ENCODE assay signal across 7 cellular contexts in the genomic region with DNA sequence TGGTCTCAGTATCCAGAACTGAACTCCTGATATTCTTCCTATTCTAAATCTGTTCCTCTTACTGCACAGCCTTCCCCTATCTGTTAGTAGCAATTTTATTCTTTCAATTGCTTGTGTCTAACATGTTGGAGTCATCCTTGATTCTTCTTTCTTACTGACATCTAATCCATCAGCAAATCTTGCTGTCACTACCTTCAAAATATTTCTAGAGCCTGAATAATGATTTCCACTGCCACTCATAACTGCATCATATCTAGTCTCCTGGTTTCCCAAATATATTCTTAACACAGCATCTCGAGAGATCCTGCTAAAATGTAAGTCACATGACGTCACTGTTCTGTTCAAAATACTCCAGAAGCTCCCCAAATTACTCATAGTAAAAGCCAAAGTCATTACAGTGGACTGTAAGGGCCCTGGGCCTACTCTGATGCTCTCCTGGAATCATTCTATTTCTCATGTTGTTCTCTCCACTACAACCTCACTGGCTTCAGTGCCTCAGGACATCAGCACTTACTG.
"Had no signal": no experiment of that assay in that cellular context is flagged by ENCODE, and none has a peak within 500 bp of the region (broad histone marks: within the 10 kb centered on the region; RNA-seq: fewer than 3 reads in every experiment).

No MANE protein-coding gene starts in this region.

- H2AFZ ChIP-seq: GM23338 had no signal

- H3K4me3 ChIP-seq: GM23338 had no signal

- FAIRE-seq: H1, H54, HTR-8/SVneo had no signal

- ATAC-seq: GM23338 had no signal

- DNase-seq: H9, HCEC 1CT, KBM-7 had no signal

- H3K4me2 ChIP-seq: GM23338 had no signal
